In the genomic region with DNA sequence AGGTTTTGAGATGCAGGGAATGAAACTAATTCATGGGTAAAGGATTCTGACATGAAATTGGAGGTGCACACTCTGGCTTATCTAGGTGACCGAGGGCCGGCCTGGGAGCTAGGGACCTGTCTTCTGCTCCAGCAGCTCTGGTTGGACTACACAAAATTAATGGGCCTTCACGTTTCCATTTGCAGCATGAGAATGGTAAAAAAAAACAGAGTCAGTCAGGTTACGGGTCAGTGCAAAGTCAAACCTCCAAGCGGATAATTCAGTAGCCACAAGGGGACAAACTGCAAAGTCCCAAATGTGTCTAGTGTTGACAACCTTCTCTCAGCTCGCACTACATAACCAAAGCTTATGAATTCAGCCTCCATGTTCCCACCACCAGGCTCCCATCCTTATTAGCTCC, we compare ENCODE assay signal across 31 cellular contexts.
"Had no signal": no experiment of that assay in that cellular context is flagged by ENCODE, and none has a peak within 500 bp of the region (broad histone marks: within the 10 kb centered on the region; RNA-seq: fewer than 3 reads in every experiment).

No MANE protein-coding gene starts in this region.

- FAIRE-seq: frontal cortex had no signal

- H3K4me1 Mint-ChIP-seq: activated CD4-positive, alpha-beta T cell treated with anti-CD3 and anti-CD28 coated beads for 36 hours; activated CD4-positive, alpha-beta T cell treated with anti-CD3 and anti-CD28 coated beads, Interleukin-2, amount 10 ng/mL, durations not matched to agents 24 days and 14 days; activated CD8-positive, alpha-beta memory T cell treated with anti-CD3 and anti-CD28 coated beads, Interleukin-2, amount 10 ng/mL, durations not matched to agents 7 days and 5 days; activated naive CD4-positive, alpha-beta T cell treated with anti-CD3 and anti-CD28 coated beads, Interleukin-2, amount 10 ng/mL, durations not matched to agents 7 days and 5 days; activated naive CD8-positive, alpha-beta T cell treated with anti-CD3 and anti-CD28 coated beads, Interleukin-2, amount 10 ng/mL, durations not matched to agents 7 days and 5 days had no signal

- H3K27ac Mint-ChIP-seq: activated CD4-positive, alpha-beta memory T cell treated with anti-CD3 and anti-CD28 coated beads for 36 hours; activated CD4-positive, alpha-beta T cell treated with anti-CD3 and anti-CD28 coated beads for 36 hours; activated CD4-positive, alpha-beta T cell treated with anti-CD3 and anti-CD28 coated beads, Interleukin-2, amount 10 ng/mL, durations not matched to agents 24 days and 14 days; activated CD8-positive, alpha-beta memory T cell treated with anti-CD3 and anti-CD28 coated beads, Interleukin-2, amount 10 ng/mL, durations not matched to agents 7 days and 5 days; activated CD8-positive, alpha-beta T cell treated with anti-CD3 and anti-CD28 coated beads, Interleukin-2, amount 10 ng/mL, durations not matched to agents 7 days and 5 days; activated naive CD4-positive, alpha-beta T cell treated with anti-CD3 and anti-CD28 coated beads, Interleukin-2, amount 10 ng/mL, durations not matched to agents 7 days and 5 days; activated naive CD4-positive, alpha-beta T cell treated with anti-CD3 and anti-CD28 coated beads, Interleukin-2, amount 50 U/mL, for 72 hours; activated naive CD8-positive, alpha-beta T cell treated with anti-CD3 and anti-CD28 coated beads, Interleukin-2, amount 10 ng/mL, durations not matched to agents 7 days and 5 days; activated T-helper 1 cell treated with anti-CD3 and anti-CD28 coated beads, Interleukin-12 subunit alpha, Interleukin-12 subunit beta, Interleukin-2, Interleukin-4 antibody, amounts not matched to agents 30 ng/mL and 10 ng/mL and 1 ng/mL, durations not matched to agents 14 hours and 24 hours and 36 hours; activated T-helper 2 cell treated with anti-CD3 and anti-CD28 coated beads, Interferon-gamma antibody, Interleukin-2, Interleukin-4, amounts not matched to agents 10 μg/mL and 5 μg/mL and 100 μg/mL, durations not matched to agents 14 hours and 24 hours and 36 hours; dendritic cell treated with granulocyte-macrophage colony-stimulating factor and Interleukin-4, amounts not matched to agents 40 ng/mL and 50 ng/mL, for 4 days; endodermal cell had no signal

- ATAC-seq: activated CD4-positive, alpha-beta T cell treated with anti-CD3 and anti-CD28 coated beads for 36 hours; activated CD8-positive, alpha-beta memory T cell treated with anti-CD3 and anti-CD28 coated beads, Interleukin-2, amount 10 ng/mL, durations not matched to agents 7 days and 5 days; activated CD8-positive, alpha-beta T cell treated with anti-CD3 and anti-CD28 coated beads, Interleukin-2, amount 10 ng/mL, durations not matched to agents 7 days and 5 days; activated naive CD4-positive, alpha-beta T cell treated with anti-CD3 and anti-CD28 coated beads, Interleukin-2, amount 50 U/mL, for 72 hours; body of pancreas; esophagus mucosa had no signal

- H3K27me3 Mint-ChIP-seq: activated CD4-positive, alpha-beta memory T cell treated with anti-CD3 and anti-CD28 coated beads for 36 hours; activated CD4-positive, alpha-beta T cell treated with anti-CD3 and anti-CD28 coated beads for 36 hours; activated CD4-positive, alpha-beta T cell treated with anti-CD3 and anti-CD28 coated beads, Interleukin-2, amount 10 ng/mL, durations not matched to agents 24 days and 14 days; activated CD8-positive, alpha-beta memory T cell treated with anti-CD3 and anti-CD28 coated beads, Interleukin-2, amount 10 ng/mL, durations not matched to agents 7 days and 5 days; activated naive CD4-positive, alpha-beta T cell treated with anti-CD3 and anti-CD28 coated beads, Interleukin-2, amount 10 ng/mL, durations not matched to agents 7 days and 5 days; activated naive CD8-positive, alpha-beta T cell treated with anti-CD3 and anti-CD28 coated beads, Interleukin-2, amount 10 ng/mL, durations not matched to agents 7 days and 5 days; dendritic cell treated with granulocyte-macrophage colony-stimulating factor and Interleukin-4, amounts not matched to agents 40 ng/mL and 50 ng/mL, for 4 days had no signal

- H3K4me3 ChIP-seq: body of pancreas, cardiac muscle cell, coronary artery, dorsolateral prefrontal cortex had no signal

- DNase-seq: activated CD4-positive, alpha-beta memory T cell treated with anti-CD3 and anti-CD28 coated beads for 36 hours; activated CD4-positive, alpha-beta T cell treated with anti-CD3 and anti-CD28 coated beads for 36 hours; activated CD4-positive, alpha-beta T cell treated with anti-CD3 and anti-CD28 coated beads, Interleukin-2, amount 10 ng/mL, durations not matched to agents 24 days and 14 days; activated CD4-positive, CD25-positive, alpha-beta regulatory T cell; activated CD4-positive, CD25-positive, alpha-beta regulatory T cell treated with anti-CD3 and anti-CD28 coated beads, Interleukin-2, amount 50 U/mL, for 72 hours; activated CD8-positive, alpha-beta memory T cell treated with anti-CD3 and anti-CD28 coated beads, Interleukin-2, amount 10 ng/mL, durations not matched to agents 7 days and 5 days; activated CD8-positive, alpha-beta memory T cell treated with anti-CD3 and anti-CD28 coated beads, Interleukin-2, amount 50 U/mL, for 4 hours; activated CD8-positive, alpha-beta T cell treated with anti-CD3 and anti-CD28 coated beads, Interleukin-2, amount 10 ng/mL, durations not matched to agents 7 days and 5 days; activated effector memory CD4-positive, alpha-beta T cell treated with anti-CD3 and anti-CD28 coated beads, Interleukin-2, amount 50 U/mL, for 16 hours; activated naive CD4-positive, alpha-beta T cell treated with anti-CD3 and anti-CD28 coated beads, Interleukin-2, amount 10 ng/mL, durations not matched to agents 7 days and 5 days; activated naive CD8-positive, alpha-beta T cell treated with anti-CD3 and anti-CD28 coated beads, Interleukin-2, amount 10 ng/mL, durations not matched to agents 7 days and 5 days; activated T-cell treated with anti-CD3 and anti-CD28 coated beads, Interleukin-2, amount 50 U/mL, for 1 hour; activated T-cell treated with anti-CD3 and anti-CD28 coated beads, Interleukin-2, amount 50 U/mL, for 48 hours; amniotic stem cell; anterior cingulate cortex; body of pancreas; central memory CD4-positive, alpha-beta T cell; cerebellar nuclear complex; dorsolateral prefrontal cortex; effector memory CD4-positive, alpha-beta T cell; endodermal cell; foreskin fibroblast; T-helper 2 cell had no signal

- H3K27me3 ChIP-seq: body of pancreas, cardiac muscle cell, dorsolateral prefrontal cortex had no signal

- H3K4me1 ChIP-seq: body of pancreas had no signal

- H3K36me3 ChIP-seq: cardiac muscle cell had no signal

- H3K4me3 Mint-ChIP-seq: activated CD4-positive, alpha-beta memory T cell treated with anti-CD3 and anti-CD28 coated beads for 36 hours; activated CD4-positive, alpha-beta T cell treated with anti-CD3 and anti-CD28 coated beads for 36 hours; activated CD4-positive, alpha-beta T cell treated with anti-CD3 and anti-CD28 coated beads, Interleukin-2, amount 10 ng/mL, durations not matched to agents 24 days and 14 days; activated CD8-positive, alpha-beta memory T cell treated with anti-CD3 and anti-CD28 coated beads, Interleukin-2, amount 10 ng/mL, durations not matched to agents 7 days and 5 days; activated CD8-positive, alpha-beta T cell treated with anti-CD3 and anti-CD28 coated beads, Interleukin-2, amount 10 ng/mL, durations not matched to agents 7 days and 5 days; activated naive CD4-positive, alpha-beta T cell treated with anti-CD3 and anti-CD28 coated beads, Interleukin-2, amount 10 ng/mL, durations not matched to agents 7 days and 5 days; activated naive CD8-positive, alpha-beta T cell treated with anti-CD3 and anti-CD28 coated beads, Interleukin-2, amount 10 ng/mL, durations not matched to agents 7 days and 5 days; activated T-helper 1 cell treated with anti-CD3 and anti-CD28 coated beads, Interleukin-12 subunit alpha, Interleukin-12 subunit beta, Interleukin-2, Interleukin-4 antibody, amounts not matched to agents 30 ng/mL and 10 ng/mL and 1 ng/mL, durations not matched to agents 14 hours and 24 hours and 36 hours; dendritic cell treated with granulocyte-macrophage colony-stimulating factor and Interleukin-4, amounts not matched to agents 40 ng/mL and 50 ng/mL, for 4 days; endodermal cell had no signal

- H3K36me3 Mint-ChIP-seq: activated CD4-positive, alpha-beta memory T cell treated with anti-CD3 and anti-CD28 coated beads for 36 hours; activated CD8-positive, alpha-beta memory T cell treated with anti-CD3 and anti-CD28 coated beads, Interleukin-2, amount 10 ng/mL, durations not matched to agents 7 days and 5 days; activated naive CD4-positive, alpha-beta T cell treated with anti-CD3 and anti-CD28 coated beads, Interleukin-2, amount 10 ng/mL, durations not matched to agents 7 days and 5 days; activated naive CD4-positive, alpha-beta T cell treated with anti-CD3 and anti-CD28 coated beads, Interleukin-2, amount 50 U/mL, for 72 hours; activated naive CD8-positive, alpha-beta T cell treated with anti-CD3 and anti-CD28 coated beads, Interleukin-2, amount 10 ng/mL, durations not matched to agents 7 days and 5 days had no signal

- H3K9me3 Mint-ChIP-seq: activated CD4-positive, alpha-beta memory T cell treated with anti-CD3 and anti-CD28 coated beads for 36 hours; endodermal cell had no signal

- H3K9me3 ChIP-seq: body of pancreas had no signal

- H3K27ac ChIP-seq: body of pancreas, cardiac muscle cell, coronary artery had no signal
